8 cellular contexts compared by ENCODE assay signal in the genomic region with DNA sequence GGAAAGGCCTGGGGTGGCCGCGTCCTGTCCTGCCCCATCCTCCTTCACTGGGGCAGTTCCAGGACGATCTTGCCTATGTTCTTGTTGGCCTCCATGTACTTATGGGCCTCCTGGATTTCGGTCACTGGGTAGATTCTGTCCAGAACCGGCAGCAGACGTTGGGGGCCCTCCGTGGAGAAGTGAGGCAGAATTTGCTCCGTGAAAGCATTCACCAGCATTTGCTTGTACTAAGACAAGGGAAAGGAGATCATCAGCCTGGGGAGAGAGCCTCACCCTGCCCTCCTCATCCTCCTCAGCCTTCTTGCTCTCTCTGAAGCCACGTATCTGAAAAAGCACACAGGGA. TPM values are rescaled to one million over a fixed set of nuclear protein-coding genes. Genes with fewer than 3 reads are reported as not detected.
DNase-seq lines count a peak whose midpoint lies in the region; ATAC-seq, FAIRE-seq and TF ChIP-seq lines count a peak whose summit lies in the region.

No MANE protein-coding gene starts in this region.

- DNase-seq in HAP-1 (ENCODE audit: low spot score in 2 of 2) (no peak), right atrium auricular region (ENCODE audit: low spot score) (no peak), GM19238 (ENCODE audit: insufficient read length, low spot score) (no peak), RCC 7860 (ENCODE audit: low spot score) (no peak), SK-N-DZ (ENCODE audit: low spot score) (no peak)
- DNase-seq in activated CD8-positive, alpha-beta T cell treated with anti-CD3 and anti-CD28 coated beads, Interleukin-2, amount 10 ng/mL, durations not matched to agents 7 days and 5 days, result no peak

- peaks cover 31% of the 10 kb centered on the region for H3K36me3 ChIP-seq in HAP-1 (replicated peaks)
- peaks cover 21% of the 10 kb centered on the region for H3K36me3 ChIP-seq in right atrium auricular region
- peaks cover 36% of the 10 kb centered on the region for H3K36me3 ChIP-seq in skeletal muscle satellite cell (ENCODE audit: insufficient read depth, low read length)

- CTCF ChIA-PET in activated CD8-positive, alpha-beta T cell treated with anti-CD3 and anti-CD28 coated beads, Interleukin-2, amount 10 ng/mL, durations not matched to agents 7 days and 5 days (lab: Charles Lee), result interaction anchor here (1.7 to 2.3 kb wide), 3 partner anchors 11 to 253 kb away, joined by 5 to 23 read pairs (median 13); a partner anchor contains a TSS

- POLR2A ChIA-PET in activated CD8-positive, alpha-beta T cell treated with anti-CD3 and anti-CD28 coated beads, Interleukin-2, amount 10 ng/mL, durations not matched to agents 7 days and 5 days (lab: Charles Lee), result interaction anchor here (0.9 to 4.0 kb wide), 2 partner anchors 11 to 151 kb away, joined by 4 to 37 read pairs; a partner anchor contains a TSS

- no peaks in the 10 kb centered on the region for H3K9me3 Mint-ChIP-seq in activated CD8-positive, alpha-beta T cell treated with anti-CD3 and anti-CD28 coated beads, Interleukin-2, amount 10 ng/mL, durations not matched to agents 7 days and 5 days (ENCODE audit: insufficient read depth)

- H3K27ac Mint-ChIP-seq in activated CD8-positive, alpha-beta T cell treated with anti-CD3 and anti-CD28 coated beads, Interleukin-2, amount 10 ng/mL, durations not matched to agents 7 days and 5 days, result peak overlapping the region; percentile 98

- H3K36me3 Mint-ChIP-seq in activated CD8-positive, alpha-beta T cell treated with anti-CD3 and anti-CD28 coated beads, Interleukin-2, amount 10 ng/mL, durations not matched to agents 7 days and 5 days (ENCODE audit: low read depth), result peaks cover 13% of the 10 kb centered on the region

- no peak for ATAC-seq in activated CD8-positive, alpha-beta T cell treated with anti-CD3 and anti-CD28 coated beads, Interleukin-2, amount 10 ng/mL, durations not matched to agents 7 days and 5 days
- ATAC-seq in GM18868 (IDR thresholded peaks at IDR 0.05; ENCODE audit: unreplicated experiment), result no peak

- peak overlapping the region; percentile 87 to 90 for H3K27ac ChIP-seq in right atrium auricular region

- H3K4me3 ChIP-seq in HAP-1 (peak overlapping the region; percentile 89), right atrium auricular region (peak overlapping the region; percentile 73 to 74), skeletal muscle satellite cell (ENCODE audit: low read length) (peak overlapping the region; percentile 84)

- H3K9me3 ChIP-seq in HAP-1, result no peaks in the 10 kb centered on the region
- no peaks in the 10 kb centered on the region for H3K9me3 ChIP-seq in right atrium auricular region
- no peaks in the 10 kb centered on the region for H3K9me3 ChIP-seq in skeletal muscle satellite cell (replicated peaks; ENCODE audit: low read length)

- H3K27me3 ChIP-seq in HAP-1 (ENCODE audit: low read depth) (no peaks in the 10 kb centered on the region), right atrium auricular region (no peaks in the 10 kb centered on the region), skeletal muscle satellite cell (ENCODE audit: control insufficient read depth, insufficient read depth, low read length) (no peaks in the 10 kb centered on the region)

- H3K4me1 Mint-ChIP-seq in activated CD8-positive, alpha-beta T cell treated with anti-CD3 and anti-CD28 coated beads, Interleukin-2, amount 10 ng/mL, durations not matched to agents 7 days and 5 days (ENCODE audit: low read depth), result peaks cover 37% of the 10 kb centered on the region

- peak overlapping the region; percentile 98 for H3K4me3 Mint-ChIP-seq in activated CD8-positive, alpha-beta T cell treated with anti-CD3 and anti-CD28 coated beads, Interleukin-2, amount 10 ng/mL, durations not matched to agents 7 days and 5 days

- no peak for FAIRE-seq in RCC 7860 (lab: Jason Lieb, UNC)

- no peaks in the 10 kb centered on the region for H3K27me3 Mint-ChIP-seq in activated CD8-positive, alpha-beta T cell treated with anti-CD3 and anti-CD28 coated beads, Interleukin-2, amount 10 ng/mL, durations not matched to agents 7 days and 5 days (ENCODE audit: low read depth)

- in situ Hi-C loops in HAP-1 (cut with MboI; ENCODE audit: low sequenced_read_pairs), result no loop called here

- H3K9ac ChIP-seq in skeletal muscle satellite cell (ENCODE audit: low read depth, low read length), result peak overlapping the region; percentile 81

- peak overlapping the region; percentile 89 for H3K4me2 ChIP-seq in skeletal muscle satellite cell (ENCODE audit: low read length)

- TF ChIP-seq CTCF in right atrium auricular region (IDR thresholded peaks at IDR 0.05), result no peak

- H3K4me1 ChIP-seq in HAP-1, result peaks cover 3% of the 10 kb centered on the region; the same call in 1 of the 2 replicates
- H3K4me1 ChIP-seq in right atrium auricular region, result peaks cover 0 to 23% of the 10 kb centered on the region in 2 donors
- peaks cover 26% of the 10 kb centered on the region for H3K4me1 ChIP-seq in skeletal muscle satellite cell (ENCODE audit: control insufficient read depth, insufficient read depth, low read length)

RNA-seq across cellular contexts. Expression of a gene that starts 1.4 kb away (rescaled TPM):
- 10 to 100 TPM; 94.6 to 96.2 TPM for total RNA-seq in activated CD8-positive, alpha-beta T cell treated with anti-CD3 and anti-CD28 coated beads, Interleukin-2, amount 10 ng/mL, durations not matched to agents 7 days and 5 days
- total RNA-seq in right atrium auricular region, result 10 to 100 TPM; 71.2 to 74.8 TPM
- 201 and 213 TPM in 2 replicates for total RNA-seq in skeletal muscle satellite cell (2012; rRNA removed)
- polyA plus RNA-seq in SK-N-DZ (2014; cell fraction: cytosol; rRNA removed), result 193 and 230 TPM in 2 replicates
- polyA plus RNA-seq in SK-N-DZ (2014; cell fraction: nucleus; rRNA removed), result 152 and 208 TPM in 2 replicates

RNA-seq across cellular contexts. Expression of a gene that starts 7.1 kb away (rescaled TPM):
- 1 to 10 TPM; 5.3 to 6.5 TPM for total RNA-seq in activated CD8-positive, alpha-beta T cell treated with anti-CD3 and anti-CD28 coated beads, Interleukin-2, amount 10 ng/mL, durations not matched to agents 7 days and 5 days
- 1 to 10 TPM; 8.0 to 8.7 TPM for total RNA-seq in right atrium auricular region
- total RNA-seq in skeletal muscle satellite cell (2012; rRNA removed), result 44.1 and 50.5 TPM in 2 replicates
- 17.5 and 19.9 TPM in 2 replicates for polyA plus RNA-seq in SK-N-DZ (2014; cell fraction: cytosol; rRNA removed)
- 38.0 and 40.3 TPM in 2 replicates for polyA plus RNA-seq in SK-N-DZ (2014; cell fraction: nucleus; rRNA removed)

RNA-seq across cellular contexts. Expression of a gene that starts 28.0 kb away (rescaled TPM):
- 1 to 10 TPM; 3.2 to 3.4 TPM for total RNA-seq in activated CD8-positive, alpha-beta T cell treated with anti-CD3 and anti-CD28 coated beads, Interleukin-2, amount 10 ng/mL, durations not matched to agents 7 days and 5 days
- 1 to 10 TPM; 5.0 to 8.5 TPM for total RNA-seq in right atrium auricular region
- total RNA-seq in skeletal muscle satellite cell (2012; rRNA removed), result 9.6 and 10.9 TPM in 2 replicates
- polyA plus RNA-seq in SK-N-DZ (2014; cell fraction: cytosol; rRNA removed), result 33.9 and 47.8 TPM in 2 replicates
- 23.8 and 33.4 TPM in 2 replicates for polyA plus RNA-seq in SK-N-DZ (2014; cell fraction: nucleus; rRNA removed)

RNA-seq across cellular contexts. Expression of a gene that starts 30.3 kb away (rescaled TPM):
- total RNA-seq in activated CD8-positive, alpha-beta T cell treated with anti-CD3 and anti-CD28 coated beads, Interleukin-2, amount 10 ng/mL, durations not matched to agents 7 days and 5 days, result 10 to 100 TPM; 23.2 to 24.1 TPM
- 1 to 10 TPM; 2.7 to 3.6 TPM for total RNA-seq in right atrium auricular region
- 12.7 and 13.3 TPM in 2 replicates for total RNA-seq in skeletal muscle satellite cell (2012; rRNA removed)
- 18.7 and 18.8 TPM in 2 replicates for polyA plus RNA-seq in SK-N-DZ (2014; cell fraction: cytosol; rRNA removed)
- 12.1 and 16.3 TPM in 2 replicates for polyA plus RNA-seq in SK-N-DZ (2014; cell fraction: nucleus; rRNA removed)

RNA-seq across cellular contexts. Expression of a gene that starts 45.6 kb away (rescaled TPM):
- under 1 TPM in 1 of 2 experiments, not detected in 1; 0.26 TPM for total RNA-seq in activated CD8-positive, alpha-beta T cell treated with anti-CD3 and anti-CD28 coated beads, Interleukin-2, amount 10 ng/mL, durations not matched to agents 7 days and 5 days
- under 1 TPM in 1 of 2 donors, not detected in 1; 0.39 TPM for total RNA-seq in right atrium auricular region
- total RNA-seq in skeletal muscle satellite cell (2012; rRNA removed), result not detected in 2 replicates
- 1.9 and 2.1 TPM in 2 replicates for polyA plus RNA-seq in SK-N-DZ (2014; cell fraction: cytosol; rRNA removed)
- 0.37 and 1.4 TPM in 2 replicates for polyA plus RNA-seq in SK-N-DZ (2014; cell fraction: nucleus; rRNA removed)
